5 cellular contexts compared by ENCODE assay signal in the genomic region with DNA sequence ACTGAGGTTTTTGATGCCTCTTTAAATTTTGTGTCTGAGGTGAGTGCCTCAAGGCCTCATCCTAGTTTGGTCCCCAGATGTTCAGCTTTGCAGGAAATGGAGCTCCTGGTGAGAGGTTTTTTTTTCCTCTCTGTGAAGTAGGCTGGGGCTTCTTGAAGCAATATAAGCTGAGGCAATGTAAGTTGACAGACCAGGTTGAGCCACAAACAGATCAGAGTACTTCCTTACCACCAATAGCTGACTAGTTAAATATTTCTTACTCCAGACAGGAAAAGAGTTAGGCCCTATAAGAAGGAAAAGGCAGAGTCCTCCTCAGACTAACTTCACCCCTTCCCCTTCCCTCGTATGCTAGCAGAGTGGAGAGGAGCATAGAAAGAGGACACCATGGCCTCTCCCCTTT.
"Had no signal": no experiment of that assay in that cellular context is flagged by ENCODE, and none has a peak within 500 bp of the region (broad histone marks: within the 10 kb centered on the region; RNA-seq: fewer than 3 reads in every experiment).

No MANE protein-coding gene starts in this region.

- H3K4me3 ChIP-seq: GM23338 had no signal

- H3K4me2 ChIP-seq: GM23338 had no signal

- H2AFZ ChIP-seq: GM23338 had no signal

- DNase-seq: H9, HCEC 1CT had no signal

- ATAC-seq: GM23338, HepG2 had no signal

- H3K27ac ChIP-seq: HL-60 had no signal
